25 cellular contexts compared by ENCODE assay signal in the genomic region with DNA sequence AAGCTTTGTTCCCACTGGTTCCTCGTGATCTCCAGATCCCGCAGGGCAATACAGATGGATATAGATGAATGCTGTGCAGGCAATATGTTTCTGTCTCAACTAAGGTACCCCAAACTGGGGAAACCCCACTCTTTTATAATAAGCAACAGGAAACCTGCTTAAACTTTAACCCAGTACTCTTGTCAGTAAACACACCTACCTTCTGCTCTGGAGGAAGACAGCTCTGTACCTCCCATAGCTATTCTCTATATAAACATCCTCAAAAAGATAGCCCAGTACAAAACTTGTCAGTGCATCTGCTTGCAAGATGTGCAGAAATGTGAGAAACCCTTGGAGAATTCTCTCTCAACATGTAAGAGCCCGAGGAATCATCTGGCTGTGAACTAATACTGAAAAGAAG.
A peak's percentile ranks its signal among the peaks of the same experiment; 100 is the strongest.
DNase-seq lines count a peak whose midpoint lies in the region; ATAC-seq and TF ChIP-seq lines count a peak whose summit lies in the region.
"Had no signal": no experiment of that assay in that cellular context is flagged by ENCODE, and none has a peak within 500 bp of the region (broad histone marks: within the 10 kb centered on the region; RNA-seq: fewer than 3 reads in every experiment).

No MANE protein-coding gene starts in this region.

- H3K4me3 Mint-ChIP-seq in glutamatergic neuron (ENCODE audit: unreplicated experiment) = peak overlapping the region; percentile 8
- H3K4me3 Mint-ChIP-seq: B cell; CD8-positive, alpha-beta T cell; IgD-negative memory B cell had no signal

- peak overlapping the region; percentile 81 for H3K27ac Mint-ChIP-seq in glutamatergic neuron (ENCODE audit: unreplicated experiment)
- H3K27ac Mint-ChIP-seq: B cell; CD8-positive, alpha-beta T cell; IgD-negative memory B cell had no signal

- H3K36me3 Mint-ChIP-seq in glutamatergic neuron (ENCODE audit: unreplicated experiment) = no peaks in the 10 kb centered on the region
- H3K36me3 Mint-ChIP-seq: CD8-positive, alpha-beta T cell; IgD-negative memory B cell had no signal

- H3K9me3 Mint-ChIP-seq in glutamatergic neuron (ENCODE audit: unreplicated experiment) = peaks cover 5% of the 10 kb centered on the region

- peaks cover 21% of the 10 kb centered on the region for H3K4me1 Mint-ChIP-seq in glutamatergic neuron (ENCODE audit: low read depth, unreplicated experiment)
- H3K4me1 Mint-ChIP-seq: B cell, IgD-negative memory B cell had no signal

- no peaks in the 10 kb centered on the region for H3K27me3 Mint-ChIP-seq in glutamatergic neuron (ENCODE audit: unreplicated experiment)
- H3K27me3 Mint-ChIP-seq: B cell, IgD-negative memory B cell had no signal

- DNase-seq in glutamatergic neuron = no peak
- DNase-seq in HCEC 1CT = no peak
- no peak for DNase-seq in GDM1 (lab: John Stamatoyannopoulos, UW)
- DNase-seq in T-helper 1 cell = no peak
- DNase-seq: Caco-2; CD8-positive, alpha-beta T cell; DMS79; EL; GF-D8; NCI-H1048; NCI-H1417; NCI-H1694; NCI-H2029 treated with DMSO at 0.1 percent for 48 hours; NCI-H774; PC-9; SJCRH30; T-helper 2 cell had no signal

- TF ChIP-seq CTCF in glutamatergic neuron (IDR thresholded peaks at IDR 0.05; ENCODE audit: partially characterized antibody, unreplicated experiment) = no peak

- peak; percentile 52 for ATAC-seq in GM21825 (IDR thresholded peaks at IDR 0.05; ENCODE audit: unreplicated experiment)
- ATAC-seq in HG03432 (IDR thresholded peaks at IDR 0.05; ENCODE audit: unreplicated experiment) = peak; percentile 58
- no peak for ATAC-seq in HG03095 (IDR thresholded peaks at IDR 0.05; ENCODE audit: unreplicated experiment)
- ATAC-seq: CD8-positive, alpha-beta T cell; HCT116; Right ventricle myocardium inferior; SK-N-SH treated with all-trans-retinoic acid at 6 μM for 48 hours had no signal
